17 cellular contexts compared by ENCODE assay signal in the genomic region with DNA sequence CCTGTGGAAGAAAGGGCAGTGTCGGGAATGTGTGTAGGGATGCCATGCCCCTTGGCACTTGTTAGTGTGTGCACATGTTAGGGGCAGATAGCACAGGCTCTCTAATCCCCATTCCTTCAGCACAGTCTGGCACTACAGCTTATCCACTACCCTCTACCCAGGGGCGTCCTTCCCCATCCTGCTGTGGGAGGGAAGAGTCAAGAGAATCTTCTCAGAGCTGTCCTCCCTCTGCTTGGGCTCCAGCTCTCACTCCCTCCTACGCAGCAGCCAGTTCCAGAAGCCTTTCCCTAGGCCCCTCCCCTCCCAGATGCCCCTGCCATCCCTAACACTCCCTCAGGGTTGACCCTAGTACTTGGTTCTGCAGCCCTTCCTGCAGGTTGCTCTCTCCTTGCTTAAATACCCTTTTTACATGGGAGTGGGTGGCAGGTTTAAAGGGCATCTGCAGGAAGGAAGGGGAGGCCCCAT. TPM values are rescaled to one million over a fixed set of nuclear protein-coding genes. Genes with fewer than 3 reads are reported as not detected.
DNase-seq lines count a peak whose midpoint lies in the region; ATAC-seq, FAIRE-seq and TF ChIP-seq lines count a peak whose summit lies in the region.
"Had no signal": no experiment of that assay in that cellular context is flagged by ENCODE, and none has a peak within 500 bp of the region (broad histone marks: within the 10 kb centered on the region; RNA-seq: fewer than 3 reads in every experiment).

No MANE protein-coding gene starts in this region.

- H3K4me2 ChIP-seq in HepG2 (ENCODE audit: low read depth, low read length): no peak overlapping the region

- FAIRE-seq in HepG2 (lab: Jason Lieb, UNC): no peak
- FAIRE-seq: pancreas had no signal

- H3K4me3 ChIP-seq in heart right ventricle: no peak overlapping the region
- H3K4me3 ChIP-seq in HepG2 (replicated peaks in 1 of 3; ENCODE audit: insufficient read depth in 1 of 3, low read depth in 2 of 3, low read length in 3 of 3): no peak overlapping the region
- no peak overlapping the region for H3K4me3 ChIP-seq in upper lobe of right lung
- H3K4me3 ChIP-seq: thyroid gland had no signal

- H3K4me1 ChIP-seq in heart right ventricle: peaks cover 0 to 27% (median 5%) of the 10 kb centered on the region in 9 donors
- peaks cover 7% of the 10 kb centered on the region; the same call in 1 of the 2 replicates for H3K4me1 ChIP-seq in HepG2 (ENCODE audit: insufficient read depth, low read length)
- H3K4me1 ChIP-seq in upper lobe of right lung: no peaks in the 10 kb centered on the region
- H3K4me1 ChIP-seq: pancreas had no signal

- no peak for TF ChIP-seq RAD21 in HepG2 (CRISPR knock-in tag; IDR thresholded peaks at IDR 0.05)

- no peak for TF ChIP-seq POLR2A in HepG2 (IDR thresholded peaks at IDR 0.05; ENCODE audit: insufficient read depth in 1 of 2, low read depth in 2 of 2, low read length in 2 of 2)

- H3K9ac ChIP-seq in HepG2 (ENCODE audit: insufficient read depth, low read depth, low read length): no peak overlapping the region

- H3K36me3 ChIP-seq in heart right ventricle: peaks cover 0 to 46% (median 18%) of the 10 kb centered on the region in 9 donors
- peaks cover 5 to 7% of the 10 kb centered on the region in 2 experiments; a peak in 2 of 5 replicates for H3K36me3 ChIP-seq in HepG2 (replicated peaks in 1 of 2; ENCODE audit: control insufficient read depth in 1 of 2, insufficient read depth in 2 of 2, low read length in 2 of 2)
- H3K36me3 ChIP-seq in upper lobe of right lung: peaks cover 17% of the 10 kb centered on the region

- H3K79me2 ChIP-seq in HepG2 (ENCODE audit: insufficient read depth, low read length): no peaks in the 10 kb centered on the region

- no peak for ATAC-seq in heart right ventricle
- no peak for ATAC-seq in HepG2
- no peak for ATAC-seq in upper lobe of right lung
- no peak for ATAC-seq in GM21825 (IDR thresholded peaks at IDR 0.05; ENCODE audit: unreplicated experiment)

- POLR2A ChIA-PET in HepG2 (lab: Yijun Ruan, JAX): interaction anchor here (0.5 to 1.0 kb wide), 2 partner anchors 207 to 1341 kb away, joined by 3 read pairs; no protein-coding TSS in a partner anchor

- TF ChIP-seq CTCF in heart right ventricle (IDR thresholded peaks at IDR 0.05) (no peak), VCaP (conservative IDR thresholded peaks at IDR 0.05) (no peak), HepG2 (CRISPR knock-in tag; IDR thresholded peaks at IDR 0.05) (no peak), upper lobe of right lung (IDR thresholded peaks at IDR 0.05) (no peak)

- BruUV-seq in HepG2 (replicated peaks; lab: Mats Ljungman, UMichigan): no TSS peak

- CTCF ChIA-PET in HepG2 (lab: Yijun Ruan, JAX; ENCODE audit: low intra/inter-chr PET ratio, low total read pairs): no interaction called here

- intact Hi-C loops in cardiac septum (cut with DNase I) (no loop called here), heart right ventricle (cut with DNase I) (no loop called here), HepG2 (cut with micrococcal nuclease; ENCODE audit: unreplicated experiment) (no loop called here), upper lobe of right lung (cut with DNase I) (no loop called here)

- DNase-seq in cardiac septum (ENCODE audit: low spot score) (peak; percentile 74), heart right ventricle (no peak), HepG2 (ENCODE audit: low spot score) (no peak), upper lobe of right lung (peak; percentile 25), RPMI8226 (no peak), NCI-H1092 (lab: John Stamatoyannopoulos, UW) (no peak)
- DNase-seq: central memory CD4-positive, alpha-beta T cell; NCI-H1694; OCI-M1 had no signal

- no peak overlapping the region for H2AFZ ChIP-seq in HepG2 (ENCODE audit: low read length)

- no peaks in the 10 kb centered on the region for H3K9me3 ChIP-seq in heart right ventricle
- H3K9me3 ChIP-seq in HepG2 (ENCODE audit: low read length): no peaks in the 10 kb centered on the region
- H3K9me3 ChIP-seq in upper lobe of right lung: no peaks in the 10 kb centered on the region
- H3K9me3 ChIP-seq: pancreas, sigmoid colon, thyroid gland had no signal

- H3K27me3 ChIP-seq in heart right ventricle (peaks cover 0 to 3% (median 0%) of the 10 kb centered on the region in 7 donors), HepG2 (ENCODE audit: control insufficient read depth in 1 of 2, insufficient read depth in 2 of 2, low read length in 2 of 2) (peaks cover 2 to 13% of the 10 kb centered on the region in 2 experiments; a peak in 4 of 5 replicates), upper lobe of right lung (no peaks in the 10 kb centered on the region)
- H3K27me3 ChIP-seq: pancreas, thyroid gland had no signal

- H3K27ac ChIP-seq in heart right ventricle (no peak overlapping the region), VCaP (peak overlapping the region; percentile 26; the same call in 1 of the 2 replicates), HepG2 (ENCODE audit: extremely low read length, insufficient read depth, low read length) (no peak overlapping the region), upper lobe of right lung (no peak overlapping the region)
- H3K27ac ChIP-seq: pancreas, sigmoid colon, thyroid gland had no signal

- WGBS in heart right ventricle, 2 donors: 82 to 84% methylated on average over 3 of the region's 3 CpGs
- WGBS in HepG2 (ENCODE audit: low lambda C conversion rate): 82% methylated on average over 3 of the region's 3 CpGs

- TF ChIP-seq EP300 in HepG2 (IDR thresholded peaks at IDR 0.05; ENCODE audit: low read depth in 2 of 2, low read length in 2 of 2) (no peak), HepG2 (CRISPR knock-in tag; IDR thresholded peaks at IDR 0.05; ENCODE audit: borderline replicate concordance) (no peak)

- peaks cover 11% of the 10 kb centered on the region; the same call in 1 of the 2 replicates for H4K20me1 ChIP-seq in HepG2 (ENCODE audit: insufficient read depth, low read length)

- in situ Hi-C loops in HepG2 (cut with HindIII; ENCODE audit: extremely low pct_ligation_motif_present, low pct_unique_long_range_greater_than_20kb): no loop called here

TF ChIP-seq in HepG2, 621 proteins besides CTCF, POLR2A, EP300 and RAD21 (continues in another document):
- TF ChIP-seq HOXA9 (CRISPR knock-in tag; IDR thresholded peaks at IDR 0.05; ENCODE audit: borderline replicate concordance): 0 out of 2 replicates have a peak, but pooled peaks have one; percentile 5

RNA-seq across cellular contexts. Expression of gene GRM2, which starts 0.8 kb away (rescaled TPM):
- total RNA-seq in cardiac septum (0.30 TPM), heart right ventricle (under 1 TPM in 9 of 10 donors, not detected in 1; 0.06 to 0.66 (median 0.39) TPM), HepG2 (2016; rRNA removed; fragmentation: Illumina TruSeq; extraction: Trizol) (0.07 TPM in 1 of 2 replicates, not detected in the other), upper lobe of right lung (0.49 TPM)
- polyA plus RNA-seq in heart right ventricle (under 1 TPM; 0.04 to 0.37 TPM), HepG2 (2011; rRNA removed) (0.04 and 0.05 TPM in 2 replicates)
- total RNA-seq in HepG2 (2016; cell fraction: cytosol; rRNA removed; fragmentation: Illumina TruSeq; extraction: Trizol; ENCODE audit: low read depth): not detected in 2 replicates
- total RNA-seq in HepG2 (2016; cell fraction: insoluble cytoplasmic fraction; rRNA removed; fragmentation: Illumina TruSeq; extraction: Trizol): 0.06 TPM in 1 of 2 replicates, not detected in the other
- total RNA-seq in HepG2 (2016; cell fraction: membrane; rRNA removed; fragmentation: Illumina TruSeq; extraction: Trizol): 0.03 TPM in 1 of 2 replicates, not detected in the other
- total RNA-seq in HepG2 (2016; cell fraction: nucleus; rRNA removed; fragmentation: Illumina TruSeq; extraction: Trizol): 0.06 TPM in 1 of 2 replicates, not detected in the other
- 0.04 TPM in 1 of 2 replicates, not detected in the other for polyA plus RNA-seq in HepG2 (2011; cell fraction: cytosol; rRNA removed)
- polyA plus RNA-seq in HepG2 (2011; cell fraction: nucleus; rRNA removed): 0.14 and 0.24 TPM in 2 replicates
- polyA plus RNA-seq in HepG2 (2012): 0.09 and 0.16 TPM in 2 replicates
- polyA plus RNA-seq in HepG2 (2016; cell fraction: cytosol; fragmentation: Illumina TruSeq; extraction: Trizol; ENCODE audit: low read depth): not detected in 2 replicates
- polyA plus RNA-seq in HepG2 (2016; cell fraction: insoluble cytoplasmic fraction; fragmentation: Illumina TruSeq; extraction: Trizol; ENCODE audit: low read depth): not detected in 2 replicates
- not detected in 2 replicates for polyA plus RNA-seq in HepG2 (2016; cell fraction: membrane; fragmentation: Illumina TruSeq; extraction: Trizol; ENCODE audit: low read depth)
- 0.12 TPM in 1 of 2 replicates, not detected in the other for polyA plus RNA-seq in HepG2 (2016; cell fraction: nucleus; fragmentation: Illumina TruSeq; extraction: Trizol; ENCODE audit: insufficient read depth, low read depth)
- 0.19 and 0.22 TPM in 2 replicates for polyA minus RNA-seq in HepG2 (2011; rRNA and poly(A)+ RNA removed; ENCODE audit: low replicate concordance)
- polyA minus RNA-seq in HepG2 (2011; cell fraction: cytosol; rRNA and poly(A)+ RNA removed): not detected in 2 replicates
- polyA minus RNA-seq in HepG2 (2011; cell fraction: nucleus; rRNA and poly(A)+ RNA removed): 0.50 and 0.52 TPM in 2 replicates
- total RNA-seq: epithelial cell of proximal tubule, G401, LHCN-M2 had no signal

RNA-seq across cellular contexts. Expression of gene TEX264, which starts 35.0 kb away (rescaled TPM):
- 28.8 TPM for total RNA-seq in cardiac septum
- total RNA-seq in heart right ventricle: 10 to 100 TPM; 28.4 to 50.1 (median 33.4) TPM
- polyA plus RNA-seq in heart right ventricle: 10 to 100 TPM; 66.7 to 87.0 TPM
- 18.8 and 35.2 TPM in 2 replicates for total RNA-seq in HepG2 (2016; rRNA removed; fragmentation: Illumina TruSeq; extraction: Trizol)
- total RNA-seq in HepG2 (2016; cell fraction: cytosol; rRNA removed; fragmentation: Illumina TruSeq; extraction: Trizol; ENCODE audit: low read depth): 17.1 and 21.8 TPM in 2 replicates
- 21.1 and 37.8 TPM in 2 replicates for total RNA-seq in HepG2 (2016; cell fraction: insoluble cytoplasmic fraction; rRNA removed; fragmentation: Illumina TruSeq; extraction: Trizol)
- 21.4 and 24.5 TPM in 2 replicates for total RNA-seq in HepG2 (2016; cell fraction: membrane; rRNA removed; fragmentation: Illumina TruSeq; extraction: Trizol)
- 32.3 and 33.9 TPM in 2 replicates for total RNA-seq in HepG2 (2016; cell fraction: nucleus; rRNA removed; fragmentation: Illumina TruSeq; extraction: Trizol)
- polyA plus RNA-seq in HepG2 (2011; rRNA removed): 52.1 and 59.2 TPM in 2 replicates
- polyA plus RNA-seq in HepG2 (2011; cell fraction: cytosol; rRNA removed): 63.4 and 75.9 TPM in 2 replicates
- 42.5 and 44.4 TPM in 2 replicates for polyA plus RNA-seq in HepG2 (2011; cell fraction: nucleus; rRNA removed)
- 22.0 and 25.2 TPM in 2 replicates for polyA plus RNA-seq in HepG2 (2012)
- polyA plus RNA-seq in HepG2 (2016; cell fraction: cytosol; fragmentation: Illumina TruSeq; extraction: Trizol; ENCODE audit: low read depth): 20.4 and 25.7 TPM in 2 replicates
- polyA plus RNA-seq in HepG2 (2016; cell fraction: insoluble cytoplasmic fraction; fragmentation: Illumina TruSeq; extraction: Trizol; ENCODE audit: low read depth): 23.5 and 26.8 TPM in 2 replicates
- polyA plus RNA-seq in HepG2 (2016; cell fraction: membrane; fragmentation: Illumina TruSeq; extraction: Trizol; ENCODE audit: low read depth): 21.8 and 22.3 TPM in 2 replicates
- 54.4 and 73.2 TPM in 2 replicates for polyA plus RNA-seq in HepG2 (2016; cell fraction: nucleus; fragmentation: Illumina TruSeq; extraction: Trizol; ENCODE audit: insufficient read depth, low read depth)
- 115 and 158 TPM in 2 replicates for polyA minus RNA-seq in HepG2 (2011; rRNA and poly(A)+ RNA removed; ENCODE audit: low replicate concordance)
- polyA minus RNA-seq in HepG2 (2011; cell fraction: cytosol; rRNA and poly(A)+ RNA removed): 28.8 and 28.9 TPM in 2 replicates
- 9.1 and 11.6 TPM in 2 replicates for polyA minus RNA-seq in HepG2 (2011; cell fraction: nucleus; rRNA and poly(A)+ RNA removed)
- 51.0 TPM for total RNA-seq in upper lobe of right lung

Comparison
In these comparisons a context has a peak if more than half of its experiments do, and no peak if none do; other contexts are left out.
1. DNase-seq: peak in cardiac septum (single experiment) and upper lobe of right lung (single experiment); none in heart right ventricle (0 of 2), HepG2 (single experiment), RPMI8226 (single experiment) and NCI-H1092 (single experiment).